22 cellular contexts compared by ENCODE assay signal in genomic region chr12:88805286-88805685, GRCh38.
DNase-seq lines count a peak whose midpoint lies in the region; TF ChIP-seq lines count a peak whose summit lies in the region.
"Had no signal": no experiment of that assay in that cellular context is flagged by ENCODE, and none has a peak within 500 bp of the region (broad histone marks: within the 10 kb centered on the region; RNA-seq: fewer than 3 reads in every experiment).

No MANE protein-coding gene starts in this region.

- H3K4me3 ChIP-seq in foreskin fibroblast (ENCODE audit: low read depth in 1 of 2, low read length in 2 of 2): no peak overlapping the region
- H3K4me3 ChIP-seq: A549, smooth muscle cell had no signal

- peak; percentile 29 for DNase-seq in AG08396 (ENCODE audit: low spot score)
- DNase-seq in GM03348 (ENCODE audit: low spot score): peak; percentile 64
- peak; percentile 45 for DNase-seq in NOMO-1 treated with DMSO at 0.1 percent for 48 hours (lab: John Stamatoyannopoulos, UW; ENCODE audit: unreplicated experiment)
- DNase-seq in foreskin fibroblast: peak; percentile 59 to 71
- DNase-seq in stimulated activated CD4-positive, alpha-beta T cell treated with anti-CD3 and anti-CD28 coated beads, Interleukin-15, amount 100 ng/mL, for 24 hours: no peak
- no peak for DNase-seq in iPS-NIHi7 (ENCODE audit: extremely low spot score)
- DNase-seq in NCI-H526 (lab: John Stamatoyannopoulos, UW): no peak
- DNase-seq in UCSD-AML1 (lab: John Stamatoyannopoulos, UW; ENCODE audit: unreplicated experiment): no peak
- DNase-seq: activated CD8-positive, alpha-beta memory T cell treated with anti-CD3 and anti-CD28 coated beads, Interleukin-2, amount 50 U/mL, for 4 hours; activated naive CD8-positive, alpha-beta T cell treated with anti-CD3 and anti-CD28 coated beads, Interleukin-2, amount 10 ng/mL, durations not matched to agents 7 days and 5 days; CD4-positive, CD25-positive, alpha-beta regulatory T cell; central memory CD4-positive, alpha-beta T cell; foreskin keratinocyte; left colon; naive thymus-derived CD4-positive, alpha-beta T cell; NCI-H1694; NCI-H2171 treated with DMSO at 0.1 percent for 48 hours; NCI-H524 treated with DMSO at 0.1 percent for 48 hours; OCI-M1; T1000 had no signal

- TF ChIP-seq CTCF in foreskin fibroblast (IDR thresholded peaks at IDR 0.05; ENCODE audit: low read depth, low read length): no peak

Comparison
In these comparisons a context has a peak if more than half of its experiments do, and no peak if none do; other contexts are left out.
1. DNase-seq: peak in AG08396 (single experiment), GM03348 (single experiment), NOMO-1 treated with DMSO at 0.1 percent for 48 hours (single experiment) and foreskin fibroblast (2 of 2); none in stimulated activated CD4-positive, alpha-beta T cell treated with anti-CD3 and anti-CD28 coated beads, Interleukin-15, amount 100 ng/mL, for 24 hours (single experiment), iPS-NIHi7 (single experiment), NCI-H526 (0 of 2) and UCSD-AML1 (single experiment).